1 cellular context compared by ENCODE assay signal in the genomic region with DNA sequence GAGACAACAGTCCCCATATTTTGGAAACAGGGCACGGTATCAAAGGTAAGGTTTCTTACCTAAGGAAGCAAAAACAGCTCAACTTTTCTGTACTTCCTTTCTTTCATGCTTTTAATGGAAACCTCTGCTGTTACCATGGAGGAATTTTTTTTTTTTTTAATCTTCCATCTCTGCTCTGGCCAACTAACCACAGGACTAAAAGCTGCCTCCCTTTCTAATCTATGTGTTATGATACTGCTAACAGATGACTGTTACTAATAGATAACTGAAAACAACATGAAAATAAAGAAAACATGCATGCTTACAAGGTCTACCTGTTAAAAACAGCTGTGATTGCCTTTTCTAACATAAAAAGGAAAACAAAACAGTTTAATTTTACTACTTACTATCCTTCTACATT.
TF ChIP-seq lines count a peak whose summit lies in the region.

No MANE protein-coding gene starts in this region.

TF ChIP-seq in K562, 482 proteins besides CTCF, POLR2A, EP300 and RAD21 (continued from another document and continues in another):
- no peak for TF ChIP-seq SAFB2 (IDR thresholded peaks at IDR 0.05; ENCODE audit: borderline replicate concordance, low read depth, low read length, severe bottlenecking)
- no peak for TF ChIP-seq ZNF398 (CRISPR knock-in tag; IDR thresholded peaks at IDR 0.05)
- peak; percentile 79 for TF ChIP-seq FOXM1 (IDR thresholded peaks at IDR 0.05; ENCODE audit: low read depth)
- TF ChIP-seq FOXM1 (CRISPR knock-in tag; IDR thresholded peaks at IDR 0.05; ENCODE audit: low read depth): no peak
- TF ChIP-seq FOXJ2 (tag; IDR thresholded peaks at IDR 0.05): peak; percentile 89
- TF ChIP-seq, protein P1, sequence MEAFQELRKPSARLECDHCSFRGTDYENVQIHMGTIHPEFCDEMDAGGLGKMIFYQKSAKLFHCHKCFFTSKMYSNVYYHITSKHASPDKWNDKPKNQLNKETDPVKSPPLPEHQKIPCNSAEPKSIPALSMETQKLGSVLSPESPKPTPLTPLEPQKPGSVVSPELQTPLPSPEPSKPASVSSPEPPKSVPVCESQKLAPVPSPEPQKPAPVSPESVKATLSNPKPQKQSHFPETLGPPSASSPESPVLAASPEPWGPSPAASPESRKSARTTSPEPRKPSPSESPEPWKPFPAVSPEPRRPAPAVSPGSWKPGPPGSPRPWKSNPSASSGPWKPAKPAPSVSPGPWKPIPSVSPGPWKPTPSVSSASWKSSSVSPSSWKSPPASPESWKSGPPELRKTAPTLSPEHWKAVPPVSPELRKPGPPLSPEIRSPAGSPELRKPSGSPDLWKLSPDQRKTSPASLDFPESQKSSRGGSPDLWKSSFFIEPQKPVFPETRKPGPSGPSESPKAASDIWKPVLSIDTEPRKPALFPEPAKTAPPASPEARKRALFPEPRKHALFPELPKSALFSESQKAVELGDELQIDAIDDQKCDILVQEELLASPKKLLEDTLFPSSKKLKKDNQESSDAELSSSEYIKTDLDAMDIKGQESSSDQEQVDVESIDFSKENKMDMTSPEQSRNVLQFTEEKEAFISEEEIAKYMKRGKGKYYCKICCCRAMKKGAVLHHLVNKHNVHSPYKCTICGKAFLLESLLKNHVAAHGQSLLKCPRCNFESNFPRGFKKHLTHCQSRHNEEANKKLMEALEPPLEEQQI (IDR thresholded peaks at IDR 0.05): peak; percentile 55; the same call in 1 of the 2 replicates
- peak; percentile 98 for TF ChIP-seq ZNF384 (IDR thresholded peaks at IDR 0.05; ENCODE audit: low read depth, low read length)
- TF ChIP-seq, protein P2, sequence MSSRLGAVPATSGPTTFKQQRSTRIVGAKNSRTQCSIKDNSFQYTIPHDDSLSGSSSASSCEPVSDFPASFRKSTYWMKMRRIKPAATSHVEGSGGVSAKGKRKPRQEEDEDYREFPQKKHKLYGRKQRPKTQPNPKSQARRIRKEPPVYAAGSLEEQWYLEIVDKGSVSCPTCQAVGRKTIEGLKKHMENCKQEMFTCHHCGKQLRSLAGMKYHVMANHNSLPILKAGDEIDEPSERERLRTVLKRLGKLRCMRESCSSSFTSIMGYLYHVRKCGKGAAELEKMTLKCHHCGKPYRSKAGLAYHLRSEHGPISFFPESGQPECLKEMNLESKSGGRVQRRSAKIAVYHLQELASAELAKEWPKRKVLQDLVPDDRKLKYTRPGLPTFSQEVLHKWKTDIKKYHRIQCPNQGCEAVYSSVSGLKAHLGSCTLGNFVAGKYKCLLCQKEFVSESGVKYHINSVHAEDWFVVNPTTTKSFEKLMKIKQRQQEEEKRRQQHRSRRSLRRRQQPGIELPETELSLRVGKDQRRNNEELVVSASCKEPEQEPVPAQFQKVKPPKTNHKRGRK (tag; IDR thresholded peaks at IDR 0.05): no peak
- TF ChIP-seq ZNF140 (CRISPR knock-in tag; IDR thresholded peaks at IDR 0.05): no peak
- TF ChIP-seq, protein P3, sequence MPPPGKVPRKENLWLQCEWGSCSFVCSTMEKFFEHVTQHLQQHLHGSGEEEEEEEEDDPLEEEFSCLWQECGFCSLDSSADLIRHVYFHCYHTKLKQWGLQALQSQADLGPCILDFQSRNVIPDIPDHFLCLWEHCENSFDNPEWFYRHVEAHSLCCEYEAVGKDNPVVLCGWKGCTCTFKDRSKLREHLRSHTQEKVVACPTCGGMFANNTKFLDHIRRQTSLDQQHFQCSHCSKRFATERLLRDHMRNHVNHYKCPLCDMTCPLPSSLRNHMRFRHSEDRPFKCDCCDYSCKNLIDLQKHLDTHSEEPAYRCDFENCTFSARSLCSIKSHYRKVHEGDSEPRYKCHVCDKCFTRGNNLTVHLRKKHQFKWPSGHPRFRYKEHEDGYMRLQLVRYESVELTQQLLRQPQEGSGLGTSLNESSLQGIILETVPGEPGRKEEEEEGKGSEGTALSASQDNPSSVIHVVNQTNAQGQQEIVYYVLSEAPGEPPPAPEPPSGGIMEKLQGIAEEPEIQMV (tag; conservative IDR thresholded peaks at IDR 0.05; ENCODE audit: low read depth): no peak
- TF ChIP-seq RFX1 (IDR thresholded peaks at IDR 0.05): peak; percentile 62; the same call in 1 of the 2 replicates
- TF ChIP-seq E2F6 (IDR thresholded peaks at IDR 0.05; ENCODE audit: borderline replicate concordance in 1 of 2, extremely low read depth in 1 of 2, insufficient read depth in 1 of 2, insufficient read length in 1 of 2, low read depth in 1 of 2, low read length in 1 of 2, poor library complexity in 1 of 2, severe bottlenecking in 1 of 2): no peak
- TF ChIP-seq FOSL1 (tag; conservative IDR thresholded peaks at IDR 0.05): peak; percentile 65
- TF ChIP-seq, protein P4, sequence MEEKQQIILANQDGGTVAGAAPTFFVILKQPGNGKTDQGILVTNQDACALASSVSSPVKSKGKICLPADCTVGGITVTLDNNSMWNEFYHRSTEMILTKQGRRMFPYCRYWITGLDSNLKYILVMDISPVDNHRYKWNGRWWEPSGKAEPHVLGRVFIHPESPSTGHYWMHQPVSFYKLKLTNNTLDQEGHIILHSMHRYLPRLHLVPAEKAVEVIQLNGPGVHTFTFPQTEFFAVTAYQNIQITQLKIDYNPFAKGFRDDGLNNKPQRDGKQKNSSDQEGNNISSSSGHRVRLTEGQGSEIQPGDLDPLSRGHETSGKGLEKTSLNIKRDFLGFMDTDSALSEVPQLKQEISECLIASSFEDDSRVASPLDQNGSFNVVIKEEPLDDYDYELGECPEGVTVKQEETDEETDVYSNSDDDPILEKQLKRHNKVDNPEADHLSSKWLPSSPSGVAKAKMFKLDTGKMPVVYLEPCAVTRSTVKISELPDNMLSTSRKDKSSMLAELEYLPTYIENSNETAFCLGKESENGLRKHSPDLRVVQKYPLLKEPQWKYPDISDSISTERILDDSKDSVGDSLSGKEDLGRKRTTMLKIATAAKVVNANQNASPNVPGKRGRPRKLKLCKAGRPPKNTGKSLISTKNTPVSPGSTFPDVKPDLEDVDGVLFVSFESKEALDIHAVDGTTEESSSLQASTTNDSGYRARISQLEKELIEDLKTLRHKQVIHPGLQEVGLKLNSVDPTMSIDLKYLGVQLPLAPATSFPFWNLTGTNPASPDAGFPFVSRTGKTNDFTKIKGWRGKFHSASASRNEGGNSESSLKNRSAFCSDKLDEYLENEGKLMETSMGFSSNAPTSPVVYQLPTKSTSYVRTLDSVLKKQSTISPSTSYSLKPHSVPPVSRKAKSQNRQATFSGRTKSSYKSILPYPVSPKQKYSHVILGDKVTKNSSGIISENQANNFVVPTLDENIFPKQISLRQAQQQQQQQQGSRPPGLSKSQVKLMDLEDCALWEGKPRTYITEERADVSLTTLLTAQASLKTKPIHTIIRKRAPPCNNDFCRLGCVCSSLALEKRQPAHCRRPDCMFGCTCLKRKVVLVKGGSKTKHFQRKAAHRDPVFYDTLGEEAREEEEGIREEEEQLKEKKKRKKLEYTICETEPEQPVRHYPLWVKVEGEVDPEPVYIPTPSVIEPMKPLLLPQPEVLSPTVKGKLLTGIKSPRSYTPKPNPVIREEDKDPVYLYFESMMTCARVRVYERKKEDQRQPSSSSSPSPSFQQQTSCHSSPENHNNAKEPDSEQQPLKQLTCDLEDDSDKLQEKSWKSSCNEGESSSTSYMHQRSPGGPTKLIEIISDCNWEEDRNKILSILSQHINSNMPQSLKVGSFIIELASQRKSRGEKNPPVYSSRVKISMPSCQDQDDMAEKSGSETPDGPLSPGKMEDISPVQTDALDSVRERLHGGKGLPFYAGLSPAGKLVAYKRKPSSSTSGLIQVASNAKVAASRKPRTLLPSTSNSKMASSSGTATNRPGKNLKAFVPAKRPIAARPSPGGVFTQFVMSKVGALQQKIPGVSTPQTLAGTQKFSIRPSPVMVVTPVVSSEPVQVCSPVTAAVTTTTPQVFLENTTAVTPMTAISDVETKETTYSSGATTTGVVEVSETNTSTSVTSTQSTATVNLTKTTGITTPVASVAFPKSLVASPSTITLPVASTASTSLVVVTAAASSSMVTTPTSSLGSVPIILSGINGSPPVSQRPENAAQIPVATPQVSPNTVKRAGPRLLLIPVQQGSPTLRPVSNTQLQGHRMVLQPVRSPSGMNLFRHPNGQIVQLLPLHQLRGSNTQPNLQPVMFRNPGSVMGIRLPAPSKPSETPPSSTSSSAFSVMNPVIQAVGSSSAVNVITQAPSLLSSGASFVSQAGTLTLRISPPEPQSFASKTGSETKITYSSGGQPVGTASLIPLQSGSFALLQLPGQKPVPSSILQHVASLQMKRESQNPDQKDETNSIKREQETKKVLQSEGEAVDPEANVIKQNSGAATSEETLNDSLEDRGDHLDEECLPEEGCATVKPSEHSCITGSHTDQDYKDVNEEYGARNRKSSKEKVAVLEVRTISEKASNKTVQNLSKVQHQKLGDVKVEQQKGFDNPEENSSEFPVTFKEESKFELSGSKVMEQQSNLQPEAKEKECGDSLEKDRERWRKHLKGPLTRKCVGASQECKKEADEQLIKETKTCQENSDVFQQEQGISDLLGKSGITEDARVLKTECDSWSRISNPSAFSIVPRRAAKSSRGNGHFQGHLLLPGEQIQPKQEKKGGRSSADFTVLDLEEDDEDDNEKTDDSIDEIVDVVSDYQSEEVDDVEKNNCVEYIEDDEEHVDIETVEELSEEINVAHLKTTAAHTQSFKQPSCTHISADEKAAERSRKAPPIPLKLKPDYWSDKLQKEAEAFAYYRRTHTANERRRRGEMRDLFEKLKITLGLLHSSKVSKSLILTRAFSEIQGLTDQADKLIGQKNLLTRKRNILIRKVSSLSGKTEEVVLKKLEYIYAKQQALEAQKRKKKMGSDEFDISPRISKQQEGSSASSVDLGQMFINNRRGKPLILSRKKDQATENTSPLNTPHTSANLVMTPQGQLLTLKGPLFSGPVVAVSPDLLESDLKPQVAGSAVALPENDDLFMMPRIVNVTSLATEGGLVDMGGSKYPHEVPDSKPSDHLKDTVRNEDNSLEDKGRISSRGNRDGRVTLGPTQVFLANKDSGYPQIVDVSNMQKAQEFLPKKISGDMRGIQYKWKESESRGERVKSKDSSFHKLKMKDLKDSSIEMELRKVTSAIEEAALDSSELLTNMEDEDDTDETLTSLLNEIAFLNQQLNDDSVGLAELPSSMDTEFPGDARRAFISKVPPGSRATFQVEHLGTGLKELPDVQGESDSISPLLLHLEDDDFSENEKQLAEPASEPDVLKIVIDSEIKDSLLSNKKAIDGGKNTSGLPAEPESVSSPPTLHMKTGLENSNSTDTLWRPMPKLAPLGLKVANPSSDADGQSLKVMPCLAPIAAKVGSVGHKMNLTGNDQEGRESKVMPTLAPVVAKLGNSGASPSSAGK (IDR thresholded peaks at IDR 0.05): no peak
- peak in 1 of 2 experiments; percentile 53; a peak in 1 of 4 replicates for TF ChIP-seq HDAC1 (IDR thresholded peaks at IDR 0.05)
- peak; percentile 85 for TF ChIP-seq DPF2 (IDR thresholded peaks at IDR 0.05)
- TF ChIP-seq SMARCE1 (IDR thresholded peaks at IDR 0.05): peak; percentile 87
- TF ChIP-seq NUFIP1 (IDR thresholded peaks at IDR 0.05; ENCODE audit: partially characterized antibody): no peak
- TF ChIP-seq RNF2 (IDR thresholded peaks at IDR 0.05): peak; percentile 50; the same call in 1 of the 2 replicates
- peak; percentile 73 for TF ChIP-seq NCOR1 (IDR thresholded peaks at IDR 0.05)
- TF ChIP-seq CBFB (CRISPR knock-in tag; IDR thresholded peaks at IDR 0.05): no peak
- TF ChIP-seq, protein P5, sequence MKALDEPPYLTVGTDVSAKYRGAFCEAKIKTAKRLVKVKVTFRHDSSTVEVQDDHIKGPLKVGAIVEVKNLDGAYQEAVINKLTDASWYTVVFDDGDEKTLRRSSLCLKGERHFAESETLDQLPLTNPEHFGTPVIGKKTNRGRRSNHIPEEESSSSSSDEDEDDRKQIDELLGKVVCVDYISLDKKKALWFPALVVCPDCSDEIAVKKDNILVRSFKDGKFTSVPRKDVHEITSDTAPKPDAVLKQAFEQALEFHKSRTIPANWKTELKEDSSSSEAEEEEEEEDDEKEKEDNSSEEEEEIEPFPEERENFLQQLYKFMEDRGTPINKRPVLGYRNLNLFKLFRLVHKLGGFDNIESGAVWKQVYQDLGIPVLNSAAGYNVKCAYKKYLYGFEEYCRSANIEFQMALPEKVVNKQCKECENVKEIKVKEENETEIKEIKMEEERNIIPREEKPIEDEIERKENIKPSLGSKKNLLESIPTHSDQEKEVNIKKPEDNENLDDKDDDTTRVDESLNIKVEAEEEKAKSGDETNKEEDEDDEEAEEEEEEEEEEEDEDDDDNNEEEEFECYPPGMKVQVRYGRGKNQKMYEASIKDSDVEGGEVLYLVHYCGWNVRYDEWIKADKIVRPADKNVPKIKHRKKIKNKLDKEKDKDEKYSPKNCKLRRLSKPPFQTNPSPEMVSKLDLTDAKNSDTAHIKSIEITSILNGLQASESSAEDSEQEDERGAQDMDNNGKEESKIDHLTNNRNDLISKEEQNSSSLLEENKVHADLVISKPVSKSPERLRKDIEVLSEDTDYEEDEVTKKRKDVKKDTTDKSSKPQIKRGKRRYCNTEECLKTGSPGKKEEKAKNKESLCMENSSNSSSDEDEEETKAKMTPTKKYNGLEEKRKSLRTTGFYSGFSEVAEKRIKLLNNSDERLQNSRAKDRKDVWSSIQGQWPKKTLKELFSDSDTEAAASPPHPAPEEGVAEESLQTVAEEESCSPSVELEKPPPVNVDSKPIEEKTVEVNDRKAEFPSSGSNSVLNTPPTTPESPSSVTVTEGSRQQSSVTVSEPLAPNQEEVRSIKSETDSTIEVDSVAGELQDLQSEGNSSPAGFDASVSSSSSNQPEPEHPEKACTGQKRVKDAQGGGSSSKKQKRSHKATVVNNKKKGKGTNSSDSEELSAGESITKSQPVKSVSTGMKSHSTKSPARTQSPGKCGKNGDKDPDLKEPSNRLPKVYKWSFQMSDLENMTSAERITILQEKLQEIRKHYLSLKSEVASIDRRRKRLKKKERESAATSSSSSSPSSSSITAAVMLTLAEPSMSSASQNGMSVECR (CRISPR knock-in tag; IDR thresholded peaks at IDR 0.05): no peak
- no peak for TF ChIP-seq SNRNP70 (optimal IDR thresholded peaks at IDR 0.05; ENCODE audit: low read depth, low read length)
- peak in 1 of 2 experiments; percentile 74; a peak in 3 of 4 replicates for TF ChIP-seq FOXK2 (conservative IDR thresholded peaks at IDR 0.05 in 1 of 2, IDR thresholded peaks at IDR 0.05 in 1 of 2; ENCODE audit: low read depth in 2 of 2)
- TF ChIP-seq KDM1A (IDR thresholded peaks at IDR 0.05): peak; percentile 50 to 55; a peak in 3 of 4 replicates
- peak; percentile 46 for TF ChIP-seq HDAC3 (IDR thresholded peaks at IDR 0.05; ENCODE audit: borderline replicate concordance, partially characterized antibody)
- no peak for TF ChIP-seq ZNF57 (CRISPR knock-in tag; IDR thresholded peaks at IDR 0.05)
